Comparison of ENCODE assay signal across 8 cellular contexts in genomic region chr20:47276856-47277541, GRCh38.
DNase-seq lines count a peak whose midpoint lies in the region; ATAC-seq and TF ChIP-seq lines count a peak whose summit lies in the region.

No MANE protein-coding gene starts in this region.

- no peak overlapping the region for H3K4me3 ChIP-seq in BLaER1
- H3K4me3 ChIP-seq in fibroblast of the aortic adventitia (ENCODE audit: low read depth, low read length) = no peak overlapping the region

- no peaks in the 10 kb centered on the region for H3K27me3 ChIP-seq in BLaER1

- DNase-seq in T1000 (lab: John Stamatoyannopoulos, UW) = peak; percentile 21
- peak; percentile 74 for DNase-seq in fibroblast of the aortic adventitia (ENCODE audit: low read depth)
- DNase-seq in pons (ENCODE audit: low spot score) = peak; percentile 37
- no peak for DNase-seq in activated effector memory CD4-positive, alpha-beta T cell treated with Interleukin-2 at 50 U/mL for 16 hours
- DNase-seq in AML-193 (lab: John Stamatoyannopoulos, UW) = no peak

- H3K9me3 ChIP-seq in BLaER1 = no peaks in the 10 kb centered on the region

- H3K4me1 ChIP-seq in BLaER1 = peaks cover 76% of the 10 kb centered on the region

- ATAC-seq in GM21515 (IDR thresholded peaks at IDR 0.05; ENCODE audit: unreplicated experiment) (no peak), GM18858 (IDR thresholded peaks at IDR 0.05; ENCODE audit: unreplicated experiment) (no peak)

- H3K27ac ChIP-seq in BLaER1 = no peak overlapping the region

- peak overlapping the region; percentile 17 for H3K4me2 ChIP-seq in BLaER1

- TF ChIP-seq CTCF in fibroblast of the aortic adventitia (IDR thresholded peaks at IDR 0.05; ENCODE audit: insufficient read depth, low read length) = no peak

- no peak overlapping the region for H3K9ac ChIP-seq in BLaER1

- peaks cover 95% of the 10 kb centered on the region for H4K20me1 ChIP-seq in BLaER1

- peaks cover 98% of the 10 kb centered on the region for H3K36me3 ChIP-seq in BLaER1

Comparison
In these comparisons a context has a peak if more than half of its experiments do, and no peak if none do; other contexts are left out.
1. DNase-seq: peak in T1000 (single experiment), fibroblast of the aortic adventitia (single experiment) and pons (single experiment); none in activated effector memory CD4-positive, alpha-beta T cell treated with Interleukin-2 at 50 U/mL for 16 hours (single experiment) and AML-193 (0 of 2).